10 cellular contexts compared by ENCODE assay signal in genomic region chr22:36360871-36361383, GRCh38. TPM values are rescaled to one million over a fixed set of nuclear protein-coding genes. Genes with fewer than 3 reads are reported as not detected.
DNase-seq lines count a peak whose midpoint lies in the region; TF ChIP-seq lines count a peak whose summit lies in the region.
"Had no signal": no experiment of that assay in that cellular context is flagged by ENCODE, and none has a peak within 500 bp of the region (broad histone marks: within the 10 kb centered on the region; RNA-seq: fewer than 3 reads in every experiment).

No MANE protein-coding gene starts in this region.

- intact Hi-C loops in transverse colon (cut with DNase I; ENCODE audit: low total_unique reads): no loop called here

- peak overlapping the region in 1 of 2 experiments; percentile 50 for H3K23ac ChIP-seq in mesenchymal stem cell (ENCODE audit: low read length in 2 of 2)

- H3K36me3 Mint-ChIP-seq in activated naive CD4-positive, alpha-beta T cell treated with anti-CD3 and anti-CD28 coated beads, Interleukin-2, amount 10 ng/mL, durations not matched to agents 7 days and 5 days: peaks cover 56% of the 10 kb centered on the region

- no peaks in the 10 kb centered on the region for H3K9me3 ChIP-seq in mesenchymal stem cell (ENCODE audit: control insufficient read depth, low read length)
- no peaks in the 10 kb centered on the region for H3K9me3 ChIP-seq in transverse colon

- H2BK12ac ChIP-seq in mesenchymal stem cell (ENCODE audit: low read length in 2 of 2): peak overlapping the region in 1 of 2 experiments; percentile 94

- peaks cover 0 to 32% of the 10 kb centered on the region in 2 experiments for H3K36me3 ChIP-seq in mesenchymal stem cell (ENCODE audit: control insufficient read depth in 1 of 2, insufficient read depth in 2 of 2, low read depth in 1 of 2, low read length in 2 of 2)
- H3K36me3 ChIP-seq in transverse colon: no peaks in the 10 kb centered on the region

- H3K4me2 ChIP-seq in mesenchymal stem cell (ENCODE audit: low read length, poor library complexity, severe bottlenecking): peak overlapping the region; percentile 56

- H3K27ac Mint-ChIP-seq in activated naive CD4-positive, alpha-beta T cell treated with anti-CD3 and anti-CD28 coated beads, Interleukin-2, amount 10 ng/mL, durations not matched to agents 7 days and 5 days: peak overlapping the region; percentile 40

- peak overlapping the region; percentile 5 for H4K91ac ChIP-seq in mesenchymal stem cell (ENCODE audit: low read length)

- no peaks in the 10 kb centered on the region for H3K27me3 Mint-ChIP-seq in activated naive CD4-positive, alpha-beta T cell treated with anti-CD3 and anti-CD28 coated beads, Interleukin-2, amount 10 ng/mL, durations not matched to agents 7 days and 5 days

- DNase-seq in activated naive CD4-positive, alpha-beta T cell treated with anti-CD3 and anti-CD28 coated beads, Interleukin-2, amount 10 ng/mL, durations not matched to agents 7 days and 5 days: no peak
- no peak for DNase-seq in activated naive CD4-positive, alpha-beta T cell treated with Interleukin-2 at 50 U/mL for 16 hours
- DNase-seq in astrocyte of the hippocampus (ENCODE audit: low read depth, low spot score) (peak; percentile 82), mesenchymal stem cell (peak; percentile 81), transverse colon (no peak), kidney tubule cell (ENCODE audit: low spot score) (no peak), NCI-H524 treated with DMSO at 0.1 percent for 48 hours (lab: John Stamatoyannopoulos, UW) (no peak), AG08396 (ENCODE audit: low spot score) (no peak)
- DNase-seq: Kasumi-1 had no signal

- CTCF ChIA-PET in activated naive CD4-positive, alpha-beta T cell treated with anti-CD3 and anti-CD28 coated beads, Interleukin-2, amount 10 ng/mL, durations not matched to agents 7 days and 5 days (lab: Charles Lee): interaction anchor here (1.8 kb wide), 1 partner anchor 27 kb away, joined by 4 read pairs; no protein-coding TSS in a partner anchor

- peak overlapping the region; percentile 35 for H3K9ac ChIP-seq in mesenchymal stem cell (ENCODE audit: low read length)

- no peak for TF ChIP-seq POLR2A in transverse colon (IDR thresholded peaks at IDR 0.05)

- H3K9me3 Mint-ChIP-seq in activated naive CD4-positive, alpha-beta T cell treated with anti-CD3 and anti-CD28 coated beads, Interleukin-2, amount 10 ng/mL, durations not matched to agents 7 days and 5 days: no peaks in the 10 kb centered on the region

- peak overlapping the region; percentile 76 for H2AK5ac ChIP-seq in mesenchymal stem cell (ENCODE audit: low read length, severe bottlenecking)

- H3K4me1 ChIP-seq in mesenchymal stem cell (ENCODE audit: control insufficient read depth, insufficient read depth, low read depth, low read length) (peaks cover 66% of the 10 kb centered on the region), transverse colon (peaks cover 79 to 96% (median 94%) of the 10 kb centered on the region in 4 donors)

- 28% methylated on average over 4 of the region's 5 CpGs for WGBS in mesenchymal stem cell
- 23% methylated on average over 5 of the region's 5 CpGs; no CpG with 5 or more reads in 1 of the 2 donors for WGBS in transverse colon (ENCODE audit: low coverage in 1 of 2), 2 donors

- in situ Hi-C loops in transverse colon (cut with MboI; ENCODE audit: low pct_ligation_motif_present in 1 of 4, low pct_unique_long_range_greater_than_20kb in 1 of 4, low sequenced_read_pairs in 3 of 4): no loop called here

- peaks cover 99% of the 10 kb centered on the region for H3K4me1 Mint-ChIP-seq in activated naive CD4-positive, alpha-beta T cell treated with anti-CD3 and anti-CD28 coated beads, Interleukin-2, amount 10 ng/mL, durations not matched to agents 7 days and 5 days

- H3K79me1 ChIP-seq in mesenchymal stem cell (replicated peaks; ENCODE audit: low read length, poor library complexity, severe bottlenecking): no peaks in the 10 kb centered on the region

- no peak overlapping the region for H3K4me3 ChIP-seq in mesenchymal stem cell (ENCODE audit: insufficient read depth in 1 of 2, low read depth in 1 of 2, low read length in 2 of 2)
- H3K4me3 ChIP-seq in transverse colon: peak overlapping the region in 1 of 4 donors; percentile 6

- no peak overlapping the region for H3K4me3 Mint-ChIP-seq in activated naive CD4-positive, alpha-beta T cell treated with anti-CD3 and anti-CD28 coated beads, Interleukin-2, amount 10 ng/mL, durations not matched to agents 7 days and 5 days

- no peak overlapping the region for H2BK120ac ChIP-seq in mesenchymal stem cell (ENCODE audit: low read depth, low read length)

- H2BK15ac ChIP-seq in mesenchymal stem cell (ENCODE audit: low read depth, poor library complexity, severe bottlenecking): no peak overlapping the region

- H3K14ac ChIP-seq in mesenchymal stem cell (ENCODE audit: low read length in 2 of 2): peak overlapping the region in 1 of 2 experiments; percentile 81

- peak overlapping the region; percentile 85 for H2BK5ac ChIP-seq in mesenchymal stem cell (ENCODE audit: low read depth, low read length, poor library complexity, severe bottlenecking)

- H3K27ac ChIP-seq in mesenchymal stem cell (ENCODE audit: low read length, poor library complexity, severe bottlenecking): peak overlapping the region; percentile 92
- H3K27ac ChIP-seq in transverse colon: peak overlapping the region; percentile 96 to 100 (median 98)
- H3K27ac ChIP-seq: C4-2B had no signal

- H2AFZ ChIP-seq in mesenchymal stem cell (ENCODE audit: low read depth, low read length): no peak overlapping the region

- no peak for TF ChIP-seq EP300 in transverse colon (IDR thresholded peaks at IDR 0.05; ENCODE audit: low read depth)

- H3K27me3 ChIP-seq in mesenchymal stem cell (ENCODE audit: control insufficient read depth in 1 of 2, insufficient read depth in 1 of 2, low read length in 2 of 2): no peaks in the 10 kb centered on the region
- H3K27me3 ChIP-seq in transverse colon: no peaks in the 10 kb centered on the region

- peak overlapping the region in 1 of 2 experiments; percentile 24 for H3K4ac ChIP-seq in mesenchymal stem cell (ENCODE audit: low read depth in 1 of 2, low read length in 2 of 2)

- peak overlapping the region; percentile 14 to 89 for H3K18ac ChIP-seq in mesenchymal stem cell (ENCODE audit: low read depth in 1 of 2, low read length in 2 of 2)

- H4K8ac ChIP-seq in mesenchymal stem cell (ENCODE audit: low read length): peak overlapping the region; percentile 60

- no peak for TF ChIP-seq CTCF in transverse colon (IDR thresholded peaks at IDR 0.05)

RNA-seq across cellular contexts. Expression of gene MYH9, which starts 26.8 kb away (rescaled TPM):
- 369 TPM for polyA plus RNA-seq in mesenchymal stem cell (2013, experiment 1 of 2)
- 336 TPM for polyA plus RNA-seq in mesenchymal stem cell (2013, experiment 2 of 2)
- 100 to 1,000 TPM; 385 to 511 (median 460) TPM for total RNA-seq in transverse colon

Comparison
In these comparisons a context has a peak if more than half of its experiments do, and no peak if none do; other contexts are left out.
1. DNase-seq: peak in astrocyte of the hippocampus (single experiment) and mesenchymal stem cell (single experiment); none in activated naive CD4-positive, alpha-beta T cell treated with anti-CD3 and anti-CD28 coated beads, Interleukin-2, amount 10 ng/mL, durations not matched to agents 7 days and 5 days (single experiment), activated naive CD4-positive, alpha-beta T cell treated with Interleukin-2 at 50 U/mL for 16 hours (single experiment), transverse colon (single experiment), kidney tubule cell (single experiment), NCI-H524 treated with DMSO at 0.1 percent for 48 hours (single experiment) and AG08396 (single experiment).